Comparison of ENCODE assay signal across 31 cellular contexts in genomic region chr20:45974896-45975565, GRCh38. TPM values are rescaled to one million over a fixed set of nuclear protein-coding genes. Genes with fewer than 3 reads are reported as not detected.
DNase-seq lines count a peak whose midpoint lies in the region; ATAC-seq, FAIRE-seq and TF ChIP-seq lines count a peak whose summit lies in the region.
"Had no signal": no experiment of that assay in that cellular context is flagged by ENCODE, and none has a peak within 500 bp of the region (broad histone marks: within the 10 kb centered on the region; RNA-seq: fewer than 3 reads in every experiment).

No MANE protein-coding gene starts in this region.

- no peaks in the 10 kb centered on the region for H4K20me1 ChIP-seq in GM23248 (ENCODE audit: insufficient read depth)

- peaks cover 11% of the 10 kb centered on the region for H3F3A ChIP-seq in GM23248 (ENCODE audit: insufficient read depth)

- no peak for TF ChIP-seq POLR2A in spleen (IDR thresholded peaks at IDR 0.05)
- no peak for TF ChIP-seq POLR2A in vagina (IDR thresholded peaks at IDR 0.05)

- DNase-seq in GM23248 (peak; percentile 30), NOMO-1 treated with dmso at 0.1 percent for 144 hours (lab: John Stamatoyannopoulos, UW; ENCODE audit: unreplicated experiment) (peak; percentile 3), kidney (peak; percentile 54), spleen (peak; percentile 64), tibial artery (no peak), vagina (ENCODE audit: extremely low spot score in 2 of 2) (no peak)
- DNase-seq: activated CD4-positive, alpha-beta T cell treated with anti-CD3 and anti-CD28 coated beads for 36 hours; activated gamma-delta T cell; activated T-cell treated with anti-CD3 and anti-CD28 coated beads, Interleukin-2, amount 50 U/mL, for 24 hours; caudate nucleus; CD4-positive, CD25-positive, alpha-beta regulatory T cell; EL; IMR-90; NCI-H1436; NCI-H2081 treated with DMSO at 0.1 percent for 48 hours; NCI-H345; NCI-H748 treated with DMSO at 0.1 percent for 48 hours; psoas muscle; SK-N-SH; stomach; T-helper 17 cell had no signal

- no peak for ATAC-seq in GM19035 (IDR thresholded peaks at IDR 0.05; ENCODE audit: unreplicated experiment)
- ATAC-seq: activated CD4-positive, alpha-beta T cell treated with anti-CD3 and anti-CD28 coated beads for 36 hours; psoas muscle; T-helper 17 cell had no signal

- WGBS in GM23248 (ENCODE audit: low coverage in 1 of 2, low lambda C conversion rate in 2 of 2, missing lambda C conversion rate in 2 of 2), 2 experiments, result 45 to 54% methylated on average over 7 of the region's 7 CpGs
- 77 to 86% (median 79%) methylated on average over 7 of the region's 7 CpGs for WGBS in spleen, 5 donors

- H3K9me3 ChIP-seq in GM23248 (ENCODE audit: low read depth), result no peaks in the 10 kb centered on the region
- no peaks in the 10 kb centered on the region for H3K9me3 ChIP-seq in kidney (ENCODE audit: control insufficient read depth in 1 of 2, low read length in 2 of 2)
- H3K9me3 ChIP-seq in spleen, result no peaks in the 10 kb centered on the region
- no peaks in the 10 kb centered on the region for H3K9me3 ChIP-seq in tibial artery
- no peaks in the 10 kb centered on the region for H3K9me3 ChIP-seq in vagina
- H3K9me3 ChIP-seq: esophagus muscularis mucosa, psoas muscle, SK-N-SH, stomach, tibial nerve had no signal

- in situ Hi-C loops in GM23248 (cut with MboI), result no loop called here

- H3K79me2 ChIP-seq in GM23248 (ENCODE audit: insufficient read depth), result peaks cover 14% of the 10 kb centered on the region

- peaks cover 11% of the 10 kb centered on the region for H3K4me1 ChIP-seq in GM23248 (ENCODE audit: insufficient read depth)
- peaks cover 5 to 12% of the 10 kb centered on the region in 2 donors for H3K4me1 ChIP-seq in kidney (ENCODE audit: control insufficient read depth in 1 of 2, insufficient read depth in 1 of 2, low read depth in 1 of 2, low read length in 2 of 2)
- peaks cover 7 to 24% (median 20%) of the 10 kb centered on the region in 6 donors for H3K4me1 ChIP-seq in spleen
- peaks cover 3 to 18% (median 10%) of the 10 kb centered on the region in 4 donors for H3K4me1 ChIP-seq in tibial artery
- H3K4me1 ChIP-seq in vagina, result peaks cover 19% of the 10 kb centered on the region

- FAIRE-seq in kidney (lab: Jason Lieb, UNC), result no peak
- FAIRE-seq: astrocyte, D721Med, frontal cortex had no signal

- H3K4me2 ChIP-seq in GM23248 (ENCODE audit: unreplicated experiment), result no peak overlapping the region
- H3K4me2 ChIP-seq: neural progenitor cell, SK-N-SH had no signal

- peak overlapping the region; percentile 13; the same call in 1 of the 2 replicates for H2AFZ ChIP-seq in GM23248
- H2AFZ ChIP-seq: neural progenitor cell had no signal

- H3K36me3 ChIP-seq in GM23248 (ENCODE audit: low read depth), result no peaks in the 10 kb centered on the region
- H3K36me3 ChIP-seq in kidney (ENCODE audit: control insufficient read depth in 1 of 2, insufficient read depth in 2 of 2, low read length in 2 of 2), result peaks cover 0 to 2% of the 10 kb centered on the region in 2 donors
- H3K36me3 ChIP-seq in spleen, result no peaks in the 10 kb centered on the region
- no peaks in the 10 kb centered on the region for H3K36me3 ChIP-seq in tibial artery
- H3K36me3 ChIP-seq in vagina, result no peaks in the 10 kb centered on the region
- H3K36me3 ChIP-seq: esophagus muscularis mucosa, neural progenitor cell, stomach, tibial nerve had no signal

- H3K27me3 ChIP-seq in GM23248 (replicated peaks; ENCODE audit: insufficient read depth) (0 out of 2 replicates have a peak, but pooled peaks cover 5% of the 10 kb centered on the region), spleen (replicated peaks in 1 of 7) (no peaks in the 10 kb centered on the region), tibial artery (no peaks in the 10 kb centered on the region), vagina (no peaks in the 10 kb centered on the region)
- H3K27me3 ChIP-seq: esophagus muscularis mucosa, stomach, tibial nerve had no signal

- no peak overlapping the region for H3K4me3 ChIP-seq in GM23248
- no peak overlapping the region for H3K4me3 ChIP-seq in kidney (ENCODE audit: low read length in 2 of 2)
- no peak overlapping the region for H3K4me3 ChIP-seq in spleen
- H3K4me3 ChIP-seq in tibial artery, result no peak overlapping the region
- H3K4me3 ChIP-seq in vagina, result no peak overlapping the region
- H3K4me3 ChIP-seq: esophagus muscularis mucosa, lung, neural progenitor cell, psoas muscle, skin epidermis, stomach, tibial nerve had no signal

- H3K27ac ChIP-seq in GM23248 (no peak overlapping the region), kidney (ENCODE audit: low read depth in 2 of 2, low read length in 2 of 2) (no peak overlapping the region), spleen (no peak overlapping the region), tibial artery (no peak overlapping the region), vagina (no peak overlapping the region)
- H3K27ac ChIP-seq: esophagus muscularis mucosa, neural progenitor cell, psoas muscle, stomach, tibial nerve had no signal

- H3K9ac ChIP-seq in GM23248, result no peak overlapping the region
- no peak overlapping the region for H3K9ac ChIP-seq in kidney (ENCODE audit: low read length in 2 of 2)
- H3K9ac ChIP-seq: neural progenitor cell, SK-N-SH had no signal

- H3K9me2 ChIP-seq in GM23248 (ENCODE audit: insufficient read depth), result no peaks in the 10 kb centered on the region
- H3K9me2 ChIP-seq: SK-N-SH had no signal

- TF ChIP-seq CTCF in kidney (IDR thresholded peaks at IDR 0.05; ENCODE audit: borderline replicate concordance, extremely low read depth, insufficient read depth) (no peak), spleen (IDR thresholded peaks at IDR 0.05 in 8 of 11, conservative IDR thresholded peaks at IDR 0.05 in 3 of 11) (no peak), tibial artery (IDR thresholded peaks at IDR 0.05) (no peak), vagina (IDR thresholded peaks at IDR 0.05) (no peak)

- intact Hi-C loops in kidney (cut with DNase I), result no loop called here
- intact Hi-C loops in spleen (cut with DNase I; ENCODE audit: low total_unique reads), result loop anchor here (5.0 kb wide), 1 partner anchor 38 kb away; no protein-coding TSS in a partner anchor
- intact Hi-C loops in tibial artery (cut with DNase I; ENCODE audit: low total_unique reads), result loop anchor here (5.0 kb wide), 1 partner anchor 38 kb away; no protein-coding TSS in a partner anchor
- intact Hi-C loops in vagina (cut with DNase I), result no loop called here

RNA-seq across cellular contexts. Expression of gene ZNF335, which starts 3.0 kb away (rescaled TPM):
- total RNA-seq in GM23248 (2014; rRNA removed; shearing (Covaris generic)), result 10.8 and 12.6 TPM in 2 replicates
- polyA plus RNA-seq in GM23248 (2016; fragmentation: Nextera tagmentation; extraction: Ambion mirVana) (6.0 and 6.9 TPM in 2 replicates), kidney (ENCODE audit: insufficient read depth, low read depth, low replicate concordance) (5.7 TPM), spleen (10 to 100 TPM in 2 of 3 donors, 1 to 10 TPM in 1; 8.2 to 17.9 (median 17.8) TPM)
- total RNA-seq in kidney (22.3 TPM), spleen (10 to 100 TPM; 25.9 to 46.3 (median 33.8) TPM), vagina (24.1 TPM)

RNA-seq across cellular contexts. Expression of gene MMP9, which starts 33.7 kb away (rescaled TPM):
- not detected in 2 replicates for total RNA-seq in GM23248 (2014; rRNA removed; shearing (Covaris generic))
- 0.10 and 0.13 TPM in 2 replicates for polyA plus RNA-seq in GM23248 (2016; fragmentation: Nextera tagmentation; extraction: Ambion mirVana)
- 6.6 TPM for total RNA-seq in kidney
- polyA plus RNA-seq in kidney (ENCODE audit: insufficient read depth, low read depth, low replicate concordance), result not detected
- total RNA-seq in spleen, result 100 to 1,000 TPM in 5 of 7 donors, 10 to 100 TPM in 2; 75.2 to 295 (median 168) TPM
- polyA plus RNA-seq in spleen, result 10 to 100 TPM; 33.3 to 49.7 (median 37.1) TPM
- 1.7 TPM for total RNA-seq in vagina
- total RNA-seq: activated CD4-positive, alpha-beta T cell treated with anti-CD3 and anti-CD28 coated beads for 36 hours; H4 had no signal
- polyA plus RNA-seq: CD4-positive, CD25-positive, alpha-beta regulatory T cell had no signal

RNA-seq across cellular contexts. Expression of gene PCIF1, which starts 40.5 kb away (rescaled TPM):
- total RNA-seq in GM23248 (2014; rRNA removed; shearing (Covaris generic)), result 4.2 and 5.3 TPM in 2 replicates
- polyA plus RNA-seq in GM23248 (2016; fragmentation: Nextera tagmentation; extraction: Ambion mirVana) (23.8 and 24.3 TPM in 2 replicates), kidney (ENCODE audit: insufficient read depth, low read depth, low replicate concordance) (27.4 TPM), spleen (10 to 100 TPM; 25.1 to 33.8 (median 31.0) TPM)
- total RNA-seq in kidney (43.1 TPM), spleen (10 to 100 TPM; 41.2 to 61.9 (median 52.4) TPM), vagina (36.6 TPM)

RNA-seq across cellular contexts. Expression of gene SLC12A5, which starts 54.0 kb away (rescaled TPM):
- not detected in 2 replicates for total RNA-seq in GM23248 (2014; rRNA removed; shearing (Covaris generic))
- polyA plus RNA-seq in GM23248 (2016; fragmentation: Nextera tagmentation; extraction: Ambion mirVana) (0.55 and 0.58 TPM in 2 replicates), kidney (ENCODE audit: insufficient read depth, low read depth, low replicate concordance) (2.5 TPM), spleen (1 to 10 TPM; 1.8 to 8.7 (median 4.1) TPM)
- total RNA-seq in kidney (2.0 TPM), spleen (1 to 10 TPM in 5 of 7 donors, under 1 TPM in 2; 0.20 to 4.0 (median 2.5) TPM), vagina (not detected)
- total RNA-seq: CD4-positive, CD25-positive, alpha-beta regulatory T cell; IMR-90; psoas muscle; T-helper 17 cell had no signal
- polyA plus RNA-seq: CD4-positive, CD25-positive, alpha-beta regulatory T cell; lung had no signal

Comparison
In these comparisons a context has a peak if more than half of its experiments do, and no peak if none do; other contexts are left out.
1. DNase-seq: peak in GM23248 (single experiment), NOMO-1 treated with dmso at 0.1 percent for 144 hours (single experiment), kidney (single experiment) and spleen (single experiment); none in tibial artery (0 of 2) and vagina (0 of 2).
2. RNA of gene MMP9, which starts 33.7 kb away (total RNA-seq): 75.2 to 295 TPM in spleen; 6.6 TPM in kidney (single experiment), 1.7 TPM in vagina (single experiment) and not detected in GM23248; every median in the first group is over 10 times any median in the second.
3. intact Hi-C loops: an anchor here in spleen (5.0 kb wide) and tibial artery (5.0 kb wide); none called in kidney and vagina.